Comparison of ENCODE assay signal across 10 cellular contexts in genomic region chr10:13961096-13961495, GRCh38.
DNase-seq lines count a peak whose midpoint lies in the region; ATAC-seq, FAIRE-seq and TF ChIP-seq lines count a peak whose summit lies in the region.
"Had no signal": no experiment of that assay in that cellular context is flagged by ENCODE, and none has a peak within 500 bp of the region (broad histone marks: within the 10 kb centered on the region; RNA-seq: fewer than 3 reads in every experiment).

No MANE protein-coding gene starts in this region.

- TF ChIP-seq POLR2A in HepG2 (IDR thresholded peaks at IDR 0.05; ENCODE audit: insufficient read depth in 1 of 2, low read depth in 2 of 2, low read length in 2 of 2), result no peak

- DNase-seq in HepG2 (ENCODE audit: low spot score), result no peak
- DNase-seq in astrocyte of the hippocampus (ENCODE audit: low read depth, low spot score), result peak; percentile 86
- no peak for DNase-seq in left ventricle myocardium superior
- peak; percentile 75 for DNase-seq in urothelium cell line (ENCODE audit: low spot score)
- DNase-seq in A673 (ENCODE audit: low spot score), result no peak
- DNase-seq in pons (ENCODE audit: low spot score), result no peak
- DNase-seq: activated naive CD4-positive, alpha-beta T cell treated with anti-CD3 and anti-CD28 coated beads, Interleukin-2, amount 50 U/mL, for 16 hours; erythroblast had no signal

- TF ChIP-seq RAD21 in liver (IDR thresholded peaks at IDR 0.05) (no peak), HepG2 (CRISPR knock-in tag; IDR thresholded peaks at IDR 0.05) (no peak)

- no peak for FAIRE-seq in HepG2 (lab: Jason Lieb, UNC)
- FAIRE-seq in urothelium cell line (lab: Jason Lieb, UNC), result peak; percentile 56

- no peak overlapping the region for H3K4me2 ChIP-seq in HepG2 (ENCODE audit: low read depth, low read length)

- TF ChIP-seq CTCF in liver (IDR thresholded peaks at IDR 0.05; ENCODE audit: low read depth, low read length, missing input control) (no peak), HepG2 (CRISPR knock-in tag; IDR thresholded peaks at IDR 0.05) (no peak), A673 (conservative IDR thresholded peaks at IDR 0.05; ENCODE audit: low read depth, low read length) (no peak)

- H3K9me3 ChIP-seq in liver (ENCODE audit: control insufficient read depth in 4 of 4, low read length in 3 of 4) (no peaks in the 10 kb centered on the region), HepG2 (ENCODE audit: low read length) (no peaks in the 10 kb centered on the region), A673 (ENCODE audit: low read depth, low read length, poor library complexity, severe bottlenecking) (no peaks in the 10 kb centered on the region)

- H3K9ac ChIP-seq in liver (ENCODE audit: low read depth in 1 of 2, low read length in 2 of 2) (no peak overlapping the region), HepG2 (ENCODE audit: insufficient read depth, low read depth, low read length) (no peak overlapping the region)

- no peaks in the 10 kb centered on the region for H3K79me2 ChIP-seq in HepG2 (ENCODE audit: insufficient read depth, low read length)

- H3K4me3 ChIP-seq in liver (ENCODE audit: low read depth in 1 of 3, low read length in 3 of 3), result no peak overlapping the region
- H3K4me3 ChIP-seq in HepG2 (replicated peaks in 1 of 3; ENCODE audit: insufficient read depth in 1 of 3, low read depth in 2 of 3, low read length in 3 of 3), result no peak overlapping the region
- H3K4me3 ChIP-seq in A673 (ENCODE audit: low read depth, low read length, poor library complexity, severe bottlenecking), result no peak overlapping the region

- POLR2A ChIA-PET in HepG2 (lab: Yijun Ruan, JAX), result no interaction called here
- POLR2A ChIA-PET in A673 (lab: Charles Lee; ENCODE audit: low non-redundant PET), result no interaction called here

- BruUV-seq in HepG2 (replicated peaks; lab: Mats Ljungman, UMichigan) (no TSS peak), A673 (replicated peaks; lab: Mats Ljungman, UMichigan) (no TSS peak)

- WGBS in liver, result 72% methylated on average over 5 of the region's 5 CpGs
- 39% methylated on average over 4 of the region's 5 CpGs for WGBS in HepG2 (ENCODE audit: low lambda C conversion rate)

- H4K20me1 ChIP-seq in HepG2 (ENCODE audit: insufficient read depth, low read length), result no peaks in the 10 kb centered on the region

- H3K27me3 ChIP-seq in liver (ENCODE audit: control insufficient read depth in 4 of 4, insufficient read depth in 4 of 4, low read length in 3 of 4) (no peaks in the 10 kb centered on the region), HepG2 (ENCODE audit: control insufficient read depth in 1 of 2, insufficient read depth in 2 of 2, low read length in 2 of 2) (peaks cover 1 to 4% of the 10 kb centered on the region in 2 experiments; a peak in 2 of 5 replicates), A673 (replicated peaks; ENCODE audit: insufficient read depth, low read depth, low read length, poor library complexity) (peaks cover 7% of the 10 kb centered on the region)

- no peak for TF ChIP-seq EP300 in HepG2 (IDR thresholded peaks at IDR 0.05; ENCODE audit: low read depth in 2 of 2, low read length in 2 of 2)
- TF ChIP-seq EP300 in HepG2 (CRISPR knock-in tag; IDR thresholded peaks at IDR 0.05; ENCODE audit: borderline replicate concordance), result no peak

- H2AFZ ChIP-seq in HepG2 (ENCODE audit: low read length), result no peak overlapping the region

- CTCF ChIA-PET in HepG2 (lab: Yijun Ruan, JAX; ENCODE audit: low intra/inter-chr PET ratio, low total read pairs) (no interaction called here), A673 (lab: Charles Lee) (no interaction called here)

- H3K4me1 ChIP-seq in liver (ENCODE audit: control insufficient read depth in 4 of 4, insufficient read depth in 4 of 4, low read length in 3 of 4) (peaks cover 0 to 2% (median under 1%) of the 10 kb centered on the region in 4 donors), HepG2 (ENCODE audit: insufficient read depth, low read length) (no peaks in the 10 kb centered on the region), A673 (ENCODE audit: insufficient read depth, low read length, poor library complexity, severe bottlenecking) (no peaks in the 10 kb centered on the region)

- no peak for ATAC-seq in HepG2
- peak; percentile 53 for ATAC-seq in left ventricle myocardium superior
- ATAC-seq in HG03439 (IDR thresholded peaks at IDR 0.05; ENCODE audit: unreplicated experiment), result no peak

- H3K36me3 ChIP-seq in liver (ENCODE audit: control insufficient read depth in 4 of 4, insufficient read depth in 3 of 4, low read depth in 1 of 4, low read length in 3 of 4), result no peaks in the 10 kb centered on the region
- H3K36me3 ChIP-seq in HepG2 (replicated peaks in 1 of 2; ENCODE audit: control insufficient read depth in 1 of 2, insufficient read depth in 2 of 2, low read length in 2 of 2), result no peaks in the 10 kb centered on the region
- H3K36me3 ChIP-seq in A673 (ENCODE audit: insufficient read depth, low read length, poor library complexity, severe bottlenecking), result no peaks in the 10 kb centered on the region

- in situ Hi-C loops in HepG2 (cut with HindIII; ENCODE audit: extremely low pct_ligation_motif_present, low pct_unique_long_range_greater_than_20kb), result no loop called here

- H3K27ac ChIP-seq in liver (ENCODE audit: low read depth in 1 of 2, low read length in 2 of 2) (peak overlapping the region; percentile 39 to 46), HepG2 (ENCODE audit: extremely low read length, insufficient read depth, low read length) (no peak overlapping the region), A673 (ENCODE audit: low read depth, low read length, poor library complexity, severe bottlenecking) (no peak overlapping the region)

- intact Hi-C loops in HepG2 (cut with micrococcal nuclease; ENCODE audit: unreplicated experiment), result no loop called here
- intact Hi-C loops in left ventricle myocardium superior (cut with micrococcal nuclease), result no loop called here
- intact Hi-C loops in A673 (cut with micrococcal nuclease; ENCODE audit: unreplicated experiment), result no loop called here

TF ChIP-seq in liver, 16 proteins besides CTCF, POLR2A, EP300 and RAD21:
- peak in 1 of 2 donors; percentile 30 for TF ChIP-seq JUND (IDR thresholded peaks at IDR 0.05)
- TF ChIP-seq ATF3 (IDR thresholded peaks at IDR 0.05), result no peak

TF ChIP-seq in HepG2, 621 proteins besides CTCF, POLR2A, EP300 and RAD21:
- no peak for TF ChIP-seq TAF15 (IDR thresholded peaks at IDR 0.05; ENCODE audit: low read depth, low read length, poor library complexity, severe bottlenecking)

Comparison
In these comparisons a context has a peak if more than half of its experiments do, and no peak if none do; other contexts are left out.
1. H3K27ac ChIP-seq: peak in liver (2 of 2); none in HepG2 (single experiment) and A673 (single experiment).
2. DNase-seq: peak in astrocyte of the hippocampus (single experiment) and urothelium cell line (single experiment); none in HepG2 (single experiment), left ventricle myocardium superior (single experiment), A673 (single experiment) and pons (single experiment).